20 cellular contexts compared by ENCODE assay signal in genomic region chr2:33204945-33205344, GRCh38.
DNase-seq lines count a peak whose midpoint lies in the region; ATAC-seq lines count a peak whose summit lies in the region.
"Had no signal": no experiment of that assay in that cellular context is flagged by ENCODE, and none has a peak within 500 bp of the region (broad histone marks: within the 10 kb centered on the region; RNA-seq: fewer than 3 reads in every experiment).

No MANE protein-coding gene starts in this region.

- peak; percentile 56 for ATAC-seq in GM18498 (IDR thresholded peaks at IDR 0.05; ENCODE audit: unreplicated experiment)
- ATAC-seq in GM19372 (IDR thresholded peaks at IDR 0.05; ENCODE audit: low read depth, unreplicated experiment) = peak; percentile 69
- ATAC-seq in HG02623 (IDR thresholded peaks at IDR 0.05; ENCODE audit: unreplicated experiment) = peak; percentile 53
- peak; percentile 39 for ATAC-seq in HG03342 (IDR thresholded peaks at IDR 0.05; ENCODE audit: unreplicated experiment)
- no peak for ATAC-seq in T-helper 17 cell
- no peak for ATAC-seq in HG02884 (IDR thresholded peaks at IDR 0.05; ENCODE audit: unreplicated experiment)
- ATAC-seq: activated T-cell treated with anti-CD3 and anti-CD28 coated beads, Interleukin-2, amount 50 U/mL, for 4 hours; HepG2; left lobe of liver; Panc1 had no signal

- H3K4me3 Mint-ChIP-seq in T-helper 17 cell = no peak overlapping the region
- H3K4me3 Mint-ChIP-seq: activated T-cell treated with anti-CD3 and anti-CD28 coated beads, Interleukin-2, amount 50 U/mL, for 4 hours; naive B cell had no signal

- H3K27me3 Mint-ChIP-seq in T-helper 17 cell = peaks cover 5% of the 10 kb centered on the region
- H3K27me3 Mint-ChIP-seq: naive B cell had no signal

- H3K27ac Mint-ChIP-seq in T-helper 17 cell = no peak overlapping the region
- H3K27ac Mint-ChIP-seq: naive B cell had no signal

- H3K9me3 ChIP-seq in T-helper 17 cell (ENCODE audit: control insufficient read depth, low read length, poor library complexity, severe bottlenecking) = no peaks in the 10 kb centered on the region
- H3K9me3 ChIP-seq: esophagus muscularis mucosa had no signal

- no peaks in the 10 kb centered on the region for H3K36me3 Mint-ChIP-seq in T-helper 17 cell (ENCODE audit: low read depth)
- H3K36me3 Mint-ChIP-seq: naive B cell had no signal

- no peaks in the 10 kb centered on the region for H3K4me1 Mint-ChIP-seq in T-helper 17 cell
- H3K4me1 Mint-ChIP-seq: naive B cell had no signal

- no peak for DNase-seq in NCI-H82 (lab: John Stamatoyannopoulos, UW)
- DNase-seq in T-helper 17 cell = no peak
- DNase-seq in NCI-H1092 treated with DMSO at 0.1 percent for 48 hours (lab: John Stamatoyannopoulos, UW) = no peak
- DNase-seq: activated CD4-positive, alpha-beta T cell treated with anti-CD3 and anti-CD28 coated beads for 4 hours; activated T-cell treated with anti-CD3 and anti-CD28 coated beads, Interleukin-2, amount 50 U/mL, for 4 hours; amygdala; hypothalamus; naive B cell; retina; stimulated activated CD4-positive, alpha-beta T cell treated with anti-CD3 and anti-CD28 coated beads, Interleukin-1b, Interleukin-23, amount 100 ng/mL, for 48 hours; T-helper 2 cell had no signal

Comparison
In these comparisons a context has a peak if more than half of its experiments do, and no peak if none do; other contexts are left out.
1. ATAC-seq: peak in GM18498 (single experiment), GM19372 (single experiment), HG02623 (single experiment) and HG03342 (single experiment); none in T-helper 17 cell (single experiment) and HG02884 (single experiment).